ENCODE assay signal across 14 cellular contexts in the genomic region with DNA sequence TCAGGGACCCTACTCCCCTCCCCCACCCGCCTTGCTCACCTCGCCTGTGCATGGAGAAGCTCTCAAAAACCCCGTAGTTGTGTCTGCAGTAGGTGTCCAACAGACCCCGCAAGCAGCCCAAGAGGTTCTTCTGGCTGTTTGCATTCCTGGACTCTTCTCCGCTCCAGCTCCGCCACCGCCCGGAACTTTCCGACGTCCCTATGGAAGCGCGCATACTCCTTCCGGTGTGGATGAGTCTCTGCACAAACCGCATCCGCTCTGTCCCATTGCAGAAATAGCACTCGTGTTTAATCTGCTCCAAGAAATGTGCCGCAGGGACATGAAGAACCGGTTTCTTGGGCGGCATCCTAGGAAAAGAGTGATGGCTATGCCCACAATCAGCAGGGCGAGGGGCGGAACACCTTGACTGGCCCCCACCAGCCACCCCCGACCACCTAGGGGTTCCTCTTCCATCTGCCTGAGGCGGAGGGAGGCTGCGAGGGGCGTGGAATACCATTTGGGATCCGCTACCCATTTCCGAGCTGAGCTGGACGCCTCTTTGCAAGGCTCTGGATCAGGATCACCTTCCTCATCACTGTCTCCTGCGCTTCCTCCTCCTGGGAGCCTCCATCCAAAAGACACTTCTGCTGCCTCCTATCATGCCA. TPM values are rescaled to one million over a fixed set of nuclear protein-coding genes. Genes with fewer than 3 reads are reported as not detected.
DNase-seq lines count a peak whose midpoint lies in the region; ATAC-seq and TF ChIP-seq lines count a peak whose summit lies in the region.
"Had no signal": no experiment of that assay in that cellular context is flagged by ENCODE, and none has a peak within 500 bp of the region (broad histone marks: within the 10 kb centered on the region; RNA-seq: fewer than 3 reads in every experiment).

No MANE protein-coding gene starts in this region.

- H3K27ac ChIP-seq in heart right ventricle, result no peak overlapping the region
- H3K27ac ChIP-seq in lower lobe of right lung, result no peak overlapping the region
- H3K27ac ChIP-seq in upper lobe of right lung, result no peak overlapping the region
- H3K27ac ChIP-seq: esophagus squamous epithelium, neural progenitor cell had no signal

- no peaks in the 10 kb centered on the region for H3K9me3 ChIP-seq in heart right ventricle
- H3K9me3 ChIP-seq in lower lobe of right lung, result no peaks in the 10 kb centered on the region
- H3K9me3 ChIP-seq in upper lobe of right lung, result no peaks in the 10 kb centered on the region
- no peaks in the 10 kb centered on the region for H3K9me3 ChIP-seq in MG63
- H3K9me3 ChIP-seq: esophagus squamous epithelium had no signal

- H3K9me3 Mint-ChIP-seq in activated naive CD8-positive, alpha-beta T cell (ENCODE audit: low read depth), result peaks cover 1% of the 10 kb centered on the region
- H3K9me3 Mint-ChIP-seq: neural progenitor cell had no signal

- 53 to 61% methylated on average over 29 of the region's 29 CpGs for WGBS in heart right ventricle, 2 donors

- peak overlapping the region; percentile 59 for H3K4me3 Mint-ChIP-seq in activated naive CD8-positive, alpha-beta T cell
- H3K4me3 Mint-ChIP-seq: neural progenitor cell had no signal

- H3K36me3 ChIP-seq in heart right ventricle (no peaks in the 10 kb centered on the region), lower lobe of right lung (no peaks in the 10 kb centered on the region), upper lobe of right lung (no peaks in the 10 kb centered on the region), MG63 (no peaks in the 10 kb centered on the region)
- H3K36me3 ChIP-seq: esophagus squamous epithelium, neural progenitor cell had no signal

- H3K27me3 ChIP-seq in heart right ventricle (peaks cover 0 to 24% (median 5%) of the 10 kb centered on the region in 7 donors), lower lobe of right lung (ENCODE audit: low read depth) (peaks cover 8% of the 10 kb centered on the region), upper lobe of right lung (no peaks in the 10 kb centered on the region), MG63 (no peaks in the 10 kb centered on the region)
- H3K27me3 ChIP-seq: neural progenitor cell had no signal

- H3K4me3 ChIP-seq in heart right ventricle (peak overlapping the region in 6 of 10 donors; percentile 23 to 46 (median 32)), lower lobe of right lung (peak overlapping the region; percentile 38), upper lobe of right lung (peak overlapping the region; percentile 32), MG63 (no peak overlapping the region)
- H3K4me3 ChIP-seq: neural progenitor cell had no signal

- H3K36me3 Mint-ChIP-seq in activated naive CD8-positive, alpha-beta T cell, result no peaks in the 10 kb centered on the region
- H3K36me3 Mint-ChIP-seq: neural progenitor cell had no signal

- peaks cover 39% of the 10 kb centered on the region for H3K27me3 Mint-ChIP-seq in activated naive CD8-positive, alpha-beta T cell

- ATAC-seq in heart right ventricle (peak in 1 of 8 donors; percentile 67), left ventricle myocardium superior (no peak), lower lobe of right lung (peak; percentile 51 to 78), upper lobe of right lung (peak; percentile 57), GM18870 (IDR thresholded peaks at IDR 0.05; ENCODE audit: unreplicated experiment) (no peak), GM21528 (IDR thresholded peaks at IDR 0.05; ENCODE audit: low FRiP score, unreplicated experiment) (no peak)

- DNase-seq in heart right ventricle (no peak), left ventricle myocardium superior (no peak), lower lobe of right lung (peak; percentile 47), upper lobe of right lung (no peak), MG63 (no peak)
- DNase-seq: esophagus squamous epithelium, NCI-H2029 treated with DMSO at 0.1 percent for 48 hours, RPMI8226 had no signal

- H3K4me1 Mint-ChIP-seq in activated naive CD8-positive, alpha-beta T cell (ENCODE audit: low read depth), result peaks cover 8% of the 10 kb centered on the region

- intact Hi-C loops in heart right ventricle (cut with DNase I), result no loop called here
- intact Hi-C loops in left ventricle myocardium superior (cut with micrococcal nuclease), result no loop called here
- intact Hi-C loops in lower lobe of right lung (cut with DNase I), result no loop called here
- intact Hi-C loops in upper lobe of right lung (cut with DNase I), result no loop called here

- TF ChIP-seq CTCF in heart right ventricle (IDR thresholded peaks at IDR 0.05) (no peak), lower lobe of right lung (IDR thresholded peaks at IDR 0.05) (no peak), upper lobe of right lung (IDR thresholded peaks at IDR 0.05) (no peak)

- no peak overlapping the region for H3K27ac Mint-ChIP-seq in activated naive CD8-positive, alpha-beta T cell

- H3K4me1 ChIP-seq in heart right ventricle, result no peaks in the 10 kb centered on the region
- no peaks in the 10 kb centered on the region for H3K4me1 ChIP-seq in lower lobe of right lung
- H3K4me1 ChIP-seq in upper lobe of right lung, result no peaks in the 10 kb centered on the region
- H3K4me1 ChIP-seq: neural progenitor cell had no signal

RNA-seq across cellular contexts. Expression of gene HLA-DRA, which starts 20.2 kb away (rescaled TPM):
- total RNA-seq in heart right ventricle (100 to 1,000 TPM in 4 of 10 donors, 10 to 100 TPM in 6; 32.0 to 846 (median 94.7) TPM), left ventricle myocardium superior (109 TPM), lower lobe of right lung (2,056 TPM), upper lobe of right lung (1,444 TPM)
- polyA plus RNA-seq in heart right ventricle, result 10 to 100 TPM; 49.7 to 93.5 TPM
- not detected in 2 replicates for total RNA-seq in MG63 (2014; rRNA removed; shearing (Covaris generic); ENCODE audit: low replicate concordance)
- total RNA-seq: G401 had no signal

RNA-seq across cellular contexts. Expression of gene BTNL2, which starts 52.9 kb away (rescaled TPM):
- total RNA-seq in heart right ventricle, result not detected
- not detected for polyA plus RNA-seq in heart right ventricle
- not detected for total RNA-seq in left ventricle myocardium superior
- not detected for total RNA-seq in lower lobe of right lung
- total RNA-seq in upper lobe of right lung, result not detected
- not detected in 2 replicates for total RNA-seq in MG63 (2014; rRNA removed; shearing (Covaris generic); ENCODE audit: low replicate concordance)
- total RNA-seq: cardiac septum, esophagus squamous epithelium, G401 had no signal

Comparison
In these comparisons a context has a peak if more than half of its experiments do, and no peak if none do; other contexts are left out.
1. ATAC-seq: peak in lower lobe of right lung (2 of 2) and upper lobe of right lung (single experiment); none in left ventricle myocardium superior (single experiment), GM18870 (single experiment) and GM21528 (single experiment).
2. RNA of gene HLA-DRA, which starts 20.2 kb away (total RNA-seq): 2,056 TPM in lower lobe of right lung (single experiment), 1,444 TPM in upper lobe of right lung (single experiment), 109 TPM in left ventricle myocardium superior (single experiment) and 32.0 to 846 TPM in heart right ventricle; not detected in MG63; every median in the first group is over 10 times any median in the second.